In the genomic region with DNA sequence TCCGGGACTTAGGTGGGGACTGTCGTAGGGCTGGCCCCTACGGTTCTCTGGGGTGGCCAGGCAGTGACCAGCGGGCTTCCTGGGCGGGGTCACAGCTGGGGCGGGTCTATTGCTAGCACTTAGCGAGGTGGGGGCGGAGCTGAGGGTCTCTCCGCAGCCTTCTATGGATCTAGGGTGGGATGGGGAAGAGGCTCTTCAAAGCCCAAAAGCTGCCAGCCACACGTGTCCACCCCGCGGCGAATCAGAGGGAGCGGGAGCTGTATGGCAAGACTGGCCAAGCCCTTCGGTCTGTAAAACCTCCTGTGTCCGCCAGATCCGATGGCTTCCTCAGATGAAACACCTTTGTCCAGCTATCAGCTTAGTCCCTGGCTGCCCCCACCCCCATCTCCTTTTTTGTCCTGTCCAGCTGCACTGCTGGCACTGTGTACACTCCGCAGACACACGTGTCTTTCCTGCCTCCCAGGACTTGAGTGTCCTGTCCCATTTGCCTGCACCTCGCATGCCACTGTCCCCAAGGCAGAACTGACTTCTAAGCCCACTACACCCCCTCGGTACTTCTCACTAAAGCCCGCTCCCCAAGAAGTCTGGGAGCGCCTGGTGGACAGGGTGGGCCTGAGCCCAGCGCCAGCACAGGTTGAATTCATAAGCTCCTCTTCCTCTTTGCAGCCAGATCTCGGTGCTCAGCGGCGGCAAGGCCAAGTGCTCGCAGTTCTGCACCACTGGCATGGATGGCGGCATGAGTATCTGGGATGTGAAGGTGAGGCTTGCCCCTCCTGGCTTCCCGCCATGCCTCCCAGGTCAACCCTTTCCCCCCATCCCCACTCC, we compare ENCODE assay signal across 8 cellular contexts. TPM values are rescaled to one million over a fixed set of nuclear protein-coding genes. Genes with fewer than 3 reads are reported as not detected.
A peak's percentile ranks its signal among the peaks of the same experiment; 100 is the strongest.
DNase-seq lines count a peak whose midpoint lies in the region; ATAC-seq, FAIRE-seq and TF ChIP-seq lines count a peak whose summit lies in the region.

No MANE protein-coding gene starts in this region.

- no peak overlapping the region for H2AFZ ChIP-seq in GM12878 (ENCODE audit: control insufficient read depth, low read depth, low read length)

- no peaks in the 10 kb centered on the region for H3K27me3 Mint-ChIP-seq in CD8-positive, alpha-beta T cell (ENCODE audit: low read depth)
- no peaks in the 10 kb centered on the region for H3K27me3 Mint-ChIP-seq in type B pancreatic cell

- peaks cover 18% of the 10 kb centered on the region for H3K4me1 ChIP-seq in CD8-positive, alpha-beta T cell (ENCODE audit: insufficient read depth, low read length)
- peaks cover 4% of the 10 kb centered on the region; the same call in 1 of the 2 replicates for H3K4me1 ChIP-seq in GM12878 (ENCODE audit: control insufficient read depth, insufficient read depth, low read length)
- peaks cover 8 to 30% (median 19%) of the 10 kb centered on the region in 4 donors for H3K4me1 ChIP-seq in liver (ENCODE audit: control insufficient read depth in 4 of 4, insufficient read depth in 4 of 4, low read length in 3 of 4)

- peak overlapping the region; percentile 93 for H3K27ac Mint-ChIP-seq in CD8-positive, alpha-beta T cell
- peak overlapping the region; percentile 96 for H3K27ac Mint-ChIP-seq in type B pancreatic cell

- RAD21 ChIA-PET in GM12878 (lab: Charles Lee; ENCODE audit: unreplicated experiment): no interaction called here

- in situ Hi-C loops in GM12878 (cut with MboI): no loop called here

- intact Hi-C loops in CD8-positive, alpha-beta T cell (cut with DNase I, micrococcal nuclease): loop anchor here (1.0 to 2.0 kb wide), 4 partner anchors 12 to 19 kb away; partner anchors contain the start of genes ARPC1B (in 1 of the 2), BUD31 (in 1 of the 2) and PDAP1 (in 1 of the 2)
- intact Hi-C loops in GM12878 (cut with micrococcal nuclease; ENCODE audit: unreplicated experiment): no loop called here

- peak overlapping the region; percentile 54 for H3K27ac ChIP-seq in CD8-positive, alpha-beta T cell (ENCODE audit: low read depth, low read length)
- H3K27ac ChIP-seq in GM12878 (ENCODE audit: control insufficient read depth, insufficient read depth) (no peak overlapping the region), liver (ENCODE audit: low read depth in 1 of 2, low read length in 2 of 2) (no peak overlapping the region)

- no peak for FAIRE-seq in GM12878 (lab: Jason Lieb, UNC)

- H3K36me3 ChIP-seq in CD8-positive, alpha-beta T cell (ENCODE audit: insufficient read depth, low read length): peaks cover 53% of the 10 kb centered on the region
- H3K36me3 ChIP-seq in GM12878 (ENCODE audit: control insufficient read depth in 2 of 2, insufficient read depth in 2 of 2, low read length in 1 of 2) (peaks cover 49 to 57% of the 10 kb centered on the region in 2 experiments), liver (ENCODE audit: control insufficient read depth in 4 of 4, insufficient read depth in 3 of 4, low read depth in 1 of 4, low read length in 3 of 4) (peaks cover 7 to 42% (median 16%) of the 10 kb centered on the region in 4 donors)

- no peaks in the 10 kb centered on the region for H4K20me1 ChIP-seq in GM12878 (ENCODE audit: control insufficient read depth, insufficient read depth)

- no peak for ATAC-seq in CD8-positive, alpha-beta T cell
- peak; percentile 40; the same call in 2 of the 3 replicates for ATAC-seq in GM12878
- no peak for ATAC-seq in HG03045 (IDR thresholded peaks at IDR 0.05; ENCODE audit: unreplicated experiment)

- H3K4me3 Mint-ChIP-seq in CD8-positive, alpha-beta T cell: peak overlapping the region; percentile 85
- H3K4me3 Mint-ChIP-seq in type B pancreatic cell: peak overlapping the region; percentile 93

- DNase-seq in CD8-positive, alpha-beta T cell: no peak
- DNase-seq in NCI-H1092 treated with DMSO at 0.1 percent for 48 hours (lab: John Stamatoyannopoulos, UW): peak; percentile 90
- DNase-seq in GM12878 (ENCODE audit: low read depth, low spot score): no peak
- DNase-seq in type B pancreatic cell (ENCODE audit: extremely low spot score, unreplicated experiment): no peak
- DNase-seq in NCI-H1930 (lab: John Stamatoyannopoulos, UW): no peak
- no peak for DNase-seq in OCI-M2 (lab: John Stamatoyannopoulos, UW; ENCODE audit: unreplicated experiment)

- peak overlapping the region; percentile 50 for H3K4me3 ChIP-seq in CD8-positive, alpha-beta T cell (ENCODE audit: low read depth, low read length)
- no peak overlapping the region for H3K4me3 ChIP-seq in GM12878
- H3K4me3 ChIP-seq in liver (ENCODE audit: low read depth in 1 of 3, low read length in 3 of 3): peak overlapping the region in 1 of 3 donors; percentile 44

- peaks cover 84% of the 10 kb centered on the region for H3K36me3 Mint-ChIP-seq in CD8-positive, alpha-beta T cell
- H3K36me3 Mint-ChIP-seq in type B pancreatic cell: peaks cover 6% of the 10 kb centered on the region

- H3K4me1 Mint-ChIP-seq in CD8-positive, alpha-beta T cell (ENCODE audit: low read depth): peaks cover 21% of the 10 kb centered on the region
- H3K4me1 Mint-ChIP-seq in type B pancreatic cell (ENCODE audit: unreplicated experiment): peaks cover 9% of the 10 kb centered on the region

- CTCF ChIA-PET in CD8-positive, alpha-beta T cell (lab: Charles Lee): interaction anchor here (1.4 to 3.2 kb wide), 4 partner anchors 10 to 28 kb away, joined by 3 to 20 read pairs (median 10); partner anchors contain the start of genes BUD31 and PDAP1
- CTCF ChIA-PET in GM12878 (lab: Yijun Ruan, JAX): interaction anchor here (1.1 to 2.1 kb wide), 2 partner anchors 13 to 64 kb away, joined by 4 to 6 read pairs; no protein-coding TSS in a partner anchor

- H3K79me2 ChIP-seq in GM12878 (ENCODE audit: control insufficient read depth, insufficient read depth, low read length): no peaks in the 10 kb centered on the region; the same call in 1 of the 2 replicates

- TF ChIP-seq EP300 in GM12878 (IDR thresholded peaks at IDR 0.05; ENCODE audit: borderline replicate concordance in 1 of 2, control insufficient read depth in 1 of 2, low read depth in 2 of 2, low read length in 2 of 2): no peak

- no peak for TF ChIP-seq CTCF in CD8-positive, alpha-beta T cell (IDR thresholded peaks at IDR 0.05)
- TF ChIP-seq CTCF in GM12878 (IDR thresholded peaks at IDR 0.05 in 2 of 3, conservative IDR thresholded peaks at IDR 0.05 in 1 of 3; ENCODE audit: control insufficient read depth in 2 of 3, extremely low read depth in 1 of 3, insufficient read depth in 1 of 3, low read depth in 3 of 3, low read length in 3 of 3) (no peak), liver (IDR thresholded peaks at IDR 0.05; ENCODE audit: low read depth, low read length, missing input control) (no peak), type B pancreatic cell (conservative IDR thresholded peaks at IDR 0.05) (no peak)

- H3K9ac ChIP-seq in GM12878 (ENCODE audit: control insufficient read depth, insufficient read depth, low read length) (no peak overlapping the region), liver (ENCODE audit: low read depth in 1 of 2, low read length in 2 of 2) (no peak overlapping the region)

- TF ChIP-seq RAD21 in GM12878 (IDR thresholded peaks at IDR 0.05; ENCODE audit: insufficient read depth, low read depth, low read length) (no peak), liver (IDR thresholded peaks at IDR 0.05) (no peak)

- no peak overlapping the region for H3K4me2 ChIP-seq in GM12878 (ENCODE audit: control insufficient read depth, insufficient read depth)

- SMC1A ChIA-PET in GM12878 (lab: Charles Lee; ENCODE audit: uncharacterized antibody, unreplicated experiment): interaction anchor here (2.8 kb wide), 1 partner anchor 14 kb away, joined by 8 read pairs; no protein-coding TSS in a partner anchor

- BruUV-seq in GM12878 (replicated peaks; lab: Mats Ljungman, UMichigan): no TSS peak

- no peaks in the 10 kb centered on the region for H3K9me3 Mint-ChIP-seq in CD8-positive, alpha-beta T cell
- H3K9me3 Mint-ChIP-seq in type B pancreatic cell: no peaks in the 10 kb centered on the region

- no peaks in the 10 kb centered on the region for H3K27me3 ChIP-seq in CD8-positive, alpha-beta T cell (ENCODE audit: insufficient read depth, low read length)
- no peaks in the 10 kb centered on the region for H3K27me3 ChIP-seq in GM12878 (replicated peaks in 1 of 2; ENCODE audit: control insufficient read depth in 2 of 2, insufficient read depth in 2 of 2, low read length in 1 of 2)
- H3K27me3 ChIP-seq in liver (ENCODE audit: control insufficient read depth in 4 of 4, insufficient read depth in 4 of 4, low read length in 3 of 4): no peaks in the 10 kb centered on the region

- 85% methylated on average over 28 of the region's 30 CpGs for WGBS in GM12878 (ENCODE audit: insufficient coverage, insufficient replicate concordance, low lambda C conversion rate, missing lambda C conversion rate)
- WGBS in liver: 60% methylated on average over 30 of the region's 30 CpGs

- POLR2A ChIA-PET in CD8-positive, alpha-beta T cell (lab: Charles Lee): interaction anchor here (0.6 to 4.5 kb wide), 11 partner anchors 8 to 165 kb away, joined by 3 to 57 read pairs (median 4); partner anchors contain the start of genes ARPC1B, BUD31, PDAP1 and ZNF394
- POLR2A ChIA-PET in GM12878 (lab: Charles Lee): interaction anchor here (0.5 to 1.1 kb wide), 2 partner anchors 9 to 43 kb away, joined by 3 to 4 read pairs; no protein-coding TSS in a partner anchor

- TF ChIP-seq POLR2A in GM12878 (IDR thresholded peaks at IDR 0.05; ENCODE audit: low read depth, low read length): peak; percentile 63

- no peaks in the 10 kb centered on the region for H3K9me3 ChIP-seq in CD8-positive, alpha-beta T cell (ENCODE audit: low read length)
- H3K9me3 ChIP-seq in GM12878 (replicated peaks; ENCODE audit: control insufficient read depth, insufficient read depth, low read length) (no peaks in the 10 kb centered on the region), liver (ENCODE audit: control insufficient read depth in 4 of 4, low read length in 3 of 4) (no peaks in the 10 kb centered on the region)

RNA-seq across cellular contexts. Expression of gene PDAP1, which starts 14.8 kb away (rescaled TPM):
- total RNA-seq in CD8-positive, alpha-beta T cell: 10 to 100 TPM; 34.5 to 36.2 TPM
- total RNA-seq in GM12878 (2013; cell fraction: nucleolus; rRNA removed): 9.5 and 11.1 TPM in 2 replicates
- 35.9 and 37.8 TPM in 2 replicates for total RNA-seq in GM12878 (2014; rRNA removed)
- 94.9 and 107 TPM in 2 replicates for total RNA-seq in GM12878 (2014; rRNA removed; fragmentation: Illumina TruSeq; extraction: Trizol)
- 111 and 114 TPM in 2 replicates for total RNA-seq in GM12878 (2021)
- 68.1 TPM for polyA plus RNA-seq in GM12878 (2011; ENCODE audit: low read depth)
- 30.5 and 48.4 TPM in 2 replicates for polyA plus RNA-seq in GM12878 (2011; rRNA removed)
- 28.5 and 38.4 TPM in 2 replicates for polyA plus RNA-seq in GM12878 (2011; cell fraction: cytosol; rRNA removed)
- polyA plus RNA-seq in GM12878 (2011; cell fraction: nucleus; rRNA removed): 19.5 and 39.0 TPM in 2 replicates
- polyA plus RNA-seq in GM12878 (2012): 94.4 and 117 TPM in 2 replicates
- polyA plus RNA-seq in GM12878 (2014; fragmentation: Illumina TruSeq; extraction: Trizol): 132 and 200 TPM in 2 replicates
- polyA plus RNA-seq in GM12878 (2014; fragmentation: Nextera tagmentation; extraction: Ambion mirVana): 10 to 100 TPM in 1 of 2 experiments, 1 to 10 TPM in 1; 6.6 to 13.8 TPM
- polyA plus RNA-seq in GM12878 (2014; rRNA removed): 60.6 and 76.4 TPM in 2 replicates
- 100 to 1,000 TPM in 1 of 2 experiments, 10 to 100 TPM in 1; 99.1 to 107 TPM for polyA plus RNA-seq in GM12878 (2016; fragmentation: Nextera tagmentation; extraction: Ambion mirVana)
- 10.3 and 46.3 TPM in 2 replicates for polyA minus RNA-seq in GM12878 (2011; rRNA and poly(A)+ RNA removed)
- polyA minus RNA-seq in GM12878 (2011; cell fraction: cytosol; rRNA and poly(A)+ RNA removed): 8.9 and 9.8 TPM in 2 replicates
- polyA minus RNA-seq in GM12878 (2011; cell fraction: nucleus; rRNA and poly(A)+ RNA removed): 2.7 and 8.7 TPM in 2 replicates
- total RNA-seq in liver: 10 to 100 TPM; 11.6 to 48.5 TPM
- polyA plus RNA-seq in liver: 10 to 100 TPM; 14.6 to 83.6 TPM
- 112 and 115 TPM in 2 replicates for total RNA-seq in type B pancreatic cell (ENCODE audit: low replicate concordance)

RNA-seq across cellular contexts. Expression of gene BUD31, which starts 15.2 kb away (rescaled TPM):
- 100 to 1,000 TPM; 144 TPM for total RNA-seq in CD8-positive, alpha-beta T cell
- 18.3 and 21.9 TPM in 2 replicates for total RNA-seq in GM12878 (2013; cell fraction: nucleolus; rRNA removed)
- 107 TPM in 2 replicates for total RNA-seq in GM12878 (2014; rRNA removed)
- total RNA-seq in GM12878 (2014; rRNA removed; fragmentation: Illumina TruSeq; extraction: Trizol): 131 and 143 TPM in 2 replicates
- 108 and 134 TPM in 2 replicates for total RNA-seq in GM12878 (2021)
- polyA plus RNA-seq in GM12878 (2011; ENCODE audit: low read depth): 88.1 TPM
- polyA plus RNA-seq in GM12878 (2011; rRNA removed): 74.2 and 104 TPM in 2 replicates
- polyA plus RNA-seq in GM12878 (2011; cell fraction: cytosol; rRNA removed): 78.9 and 85.9 TPM in 2 replicates
- polyA plus RNA-seq in GM12878 (2011; cell fraction: nucleus; rRNA removed): 42.2 and 44.8 TPM in 2 replicates
- 90.5 and 113 TPM in 2 replicates for polyA plus RNA-seq in GM12878 (2012)
- 185 and 257 TPM in 2 replicates for polyA plus RNA-seq in GM12878 (2014; fragmentation: Illumina TruSeq; extraction: Trizol)
- polyA plus RNA-seq in GM12878 (2014; fragmentation: Nextera tagmentation; extraction: Ambion mirVana): 100 to 1,000 TPM; 125 to 127 TPM
- 112 and 118 TPM in 2 replicates for polyA plus RNA-seq in GM12878 (2014; rRNA removed)
- 100 to 1,000 TPM; 301 to 317 TPM for polyA plus RNA-seq in GM12878 (2016; fragmentation: Nextera tagmentation; extraction: Ambion mirVana)
- 41.5 and 60.5 TPM in 2 replicates for polyA minus RNA-seq in GM12878 (2011; rRNA and poly(A)+ RNA removed)
- 21.0 and 24.6 TPM in 2 replicates for polyA minus RNA-seq in GM12878 (2011; cell fraction: cytosol; rRNA and poly(A)+ RNA removed)
- 12.0 and 18.1 TPM in 2 replicates for polyA minus RNA-seq in GM12878 (2011; cell fraction: nucleus; rRNA and poly(A)+ RNA removed)
- 10 to 100 TPM; 18.5 to 28.6 TPM for total RNA-seq in liver
- 10 to 100 TPM; 35.4 to 55.9 TPM for polyA plus RNA-seq in liver
- total RNA-seq in type B pancreatic cell (ENCODE audit: low replicate concordance): 102 and 166 TPM in 2 replicates

RNA-seq across cellular contexts. Expression of gene ARPC1B, which starts 19.0 kb away (rescaled TPM):
- total RNA-seq in CD8-positive, alpha-beta T cell: 10 to 100 TPM; 68.5 to 70.5 TPM
- total RNA-seq in GM12878 (2013; cell fraction: nucleolus; rRNA removed): 141 and 182 TPM in 2 replicates
- total RNA-seq in GM12878 (2014; rRNA removed) (719 and 762 TPM in 2 replicates), GM12878 (2014; rRNA removed; fragmentation: Illumina TruSeq; extraction: Trizol) (170 and 199 TPM in 2 replicates), GM12878 (2021) (368 and 403 TPM in 2 replicates), liver (100 to 1,000 TPM; 111 to 182 TPM), type B pancreatic cell (ENCODE audit: low replicate concordance) (55.0 and 125 TPM in 2 replicates)
- polyA plus RNA-seq in GM12878 (2011; ENCODE audit: low read depth): 363 TPM
- polyA plus RNA-seq in GM12878 (2011; rRNA removed) (314 and 406 TPM in 2 replicates), GM12878 (2014; fragmentation: Illumina TruSeq; extraction: Trizol) (91.0 and 148 TPM in 2 replicates), GM12878 (2014; fragmentation: Nextera tagmentation; extraction: Ambion mirVana) (100 to 1,000 TPM in 1 of 2 experiments, 10 to 100 TPM in 1; 14.1 to 135 TPM), GM12878 (2014; rRNA removed) (628 and 811 TPM in 2 replicates), GM12878 (2016; fragmentation: Nextera tagmentation; extraction: Ambion mirVana) (100 to 1,000 TPM; 577 to 598 TPM), liver (100 to 1,000 TPM in 1 of 2 donors, 10 to 100 TPM in 1; 43.9 to 112 TPM)
- polyA plus RNA-seq in GM12878 (2011; cell fraction: cytosol; rRNA removed): 858 and 1,050 TPM in 2 replicates
- polyA plus RNA-seq in GM12878 (2011; cell fraction: nucleus; rRNA removed): 603 and 732 TPM in 2 replicates
- polyA plus RNA-seq in GM12878 (2012): 639 and 642 TPM in 2 replicates
- 194 and 384 TPM in 2 replicates for polyA minus RNA-seq in GM12878 (2011; rRNA and poly(A)+ RNA removed)
- polyA minus RNA-seq in GM12878 (2011; cell fraction: cytosol; rRNA and poly(A)+ RNA removed): 199 and 205 TPM in 2 replicates
- 112 and 162 TPM in 2 replicates for polyA minus RNA-seq in GM12878 (2011; cell fraction: nucleus; rRNA and poly(A)+ RNA removed)

RNA-seq across cellular contexts. Expression of gene PTCD1, which starts 45.0 kb away (rescaled TPM):
- 1 to 10 TPM; 4.2 to 4.5 TPM for total RNA-seq in CD8-positive, alpha-beta T cell
- 8.8 and 19.1 TPM in 2 replicates for total RNA-seq in GM12878 (2013; cell fraction: nucleolus; rRNA removed)
- total RNA-seq in GM12878 (2014; rRNA removed) (8.2 and 9.7 TPM in 2 replicates), GM12878 (2014; rRNA removed; fragmentation: Illumina TruSeq; extraction: Trizol) (3.3 and 4.5 TPM in 2 replicates), GM12878 (2021) (6.2 and 8.8 TPM in 2 replicates), liver (1 to 10 TPM; 4.2 to 4.3 TPM), type B pancreatic cell (ENCODE audit: low replicate concordance) (7.9 and 11.3 TPM in 2 replicates)
- polyA plus RNA-seq in GM12878 (2011; ENCODE audit: low read depth): 2.4 TPM
- polyA plus RNA-seq in GM12878 (2011; rRNA removed) (3.0 and 4.2 TPM in 2 replicates), GM12878 (2014; fragmentation: Illumina TruSeq; extraction: Trizol) (0.78 and 1.9 TPM in 2 replicates), GM12878 (2014; fragmentation: Nextera tagmentation; extraction: Ambion mirVana) (under 1 TPM; 0.26 to 0.42 TPM), GM12878 (2014; rRNA removed) (7.6 and 8.7 TPM in 2 replicates), GM12878 (2016; fragmentation: Nextera tagmentation; extraction: Ambion mirVana) (1 to 10 TPM; 5.6 to 5.9 TPM), liver (1 to 10 TPM; 3.1 to 3.5 TPM)
- polyA plus RNA-seq in GM12878 (2011; cell fraction: cytosol; rRNA removed): 4.4 and 6.9 TPM in 2 replicates
- polyA plus RNA-seq in GM12878 (2011; cell fraction: nucleus; rRNA removed): 9.9 and 10.2 TPM in 2 replicates
- polyA plus RNA-seq in GM12878 (2012): 4.4 and 5.9 TPM in 2 replicates
- polyA minus RNA-seq in GM12878 (2011; rRNA and poly(A)+ RNA removed): 2.8 and 6.6 TPM in 2 replicates
- 1.2 and 1.7 TPM in 2 replicates for polyA minus RNA-seq in GM12878 (2011; cell fraction: cytosol; rRNA and poly(A)+ RNA removed)
- polyA minus RNA-seq in GM12878 (2011; cell fraction: nucleus; rRNA and poly(A)+ RNA removed): 3.0 and 4.6 TPM in 2 replicates

RNA-seq across cellular contexts. Expression of gene CPSF4, which starts 45.2 kb away (rescaled TPM):
- 10 to 100 TPM; 33.4 to 33.9 TPM for total RNA-seq in CD8-positive, alpha-beta T cell
- 81.7 and 84.6 TPM in 2 replicates for total RNA-seq in GM12878 (2013; cell fraction: nucleolus; rRNA removed)
- 46.6 and 46.9 TPM in 2 replicates for total RNA-seq in GM12878 (2014; rRNA removed)
- 31.1 and 31.6 TPM in 2 replicates for total RNA-seq in GM12878 (2014; rRNA removed; fragmentation: Illumina TruSeq; extraction: Trizol)
- total RNA-seq in GM12878 (2021): 56.3 and 56.9 TPM in 2 replicates
- polyA plus RNA-seq in GM12878 (2011; ENCODE audit: low read depth): 17.0 TPM
- 28.4 and 51.3 TPM in 2 replicates for polyA plus RNA-seq in GM12878 (2011; rRNA removed)
- 70.0 and 91.6 TPM in 2 replicates for polyA plus RNA-seq in GM12878 (2011; cell fraction: cytosol; rRNA removed)
- 145 and 158 TPM in 2 replicates for polyA plus RNA-seq in GM12878 (2011; cell fraction: nucleus; rRNA removed)
- 35.2 and 36.2 TPM in 2 replicates for polyA plus RNA-seq in GM12878 (2012)
- polyA plus RNA-seq in GM12878 (2014; fragmentation: Illumina TruSeq; extraction: Trizol): 25.2 and 45.8 TPM in 2 replicates
- polyA plus RNA-seq in GM12878 (2014; fragmentation: Nextera tagmentation; extraction: Ambion mirVana): 10 to 100 TPM; 13.6 to 14.9 TPM
- 70.1 and 76.9 TPM in 2 replicates for polyA plus RNA-seq in GM12878 (2014; rRNA removed)
- 10 to 100 TPM; 35.8 to 44.3 TPM for polyA plus RNA-seq in GM12878 (2016; fragmentation: Nextera tagmentation; extraction: Ambion mirVana)
- 43.1 and 53.2 TPM in 2 replicates for polyA minus RNA-seq in GM12878 (2011; rRNA and poly(A)+ RNA removed)
- 17.8 and 17.9 TPM in 2 replicates for polyA minus RNA-seq in GM12878 (2011; cell fraction: cytosol; rRNA and poly(A)+ RNA removed)
- 25.1 and 38.1 TPM in 2 replicates for polyA minus RNA-seq in GM12878 (2011; cell fraction: nucleus; rRNA and poly(A)+ RNA removed)
- total RNA-seq in liver: 10 to 100 TPM; 11.5 to 15.3 TPM
- 1 to 10 TPM; 7.1 to 9.6 TPM for polyA plus RNA-seq in liver
- total RNA-seq in type B pancreatic cell (ENCODE audit: low replicate concordance): 48.4 and 64.1 TPM in 2 replicates
